ENCODE assay signal across 27 cellular contexts in genomic region chr5:97131139-97131710, GRCh38. TPM values are rescaled to one million over a fixed set of nuclear protein-coding genes. Genes with fewer than 3 reads are reported as not detected.
A peak's percentile ranks its signal among the peaks of the same experiment; 100 is the strongest.
DNase-seq lines count a peak whose midpoint lies in the region; ATAC-seq lines count a peak whose summit lies in the region.
"Had no signal": no experiment of that assay in that cellular context is flagged by ENCODE, and none has a peak within 500 bp of the region (broad histone marks: within the 10 kb centered on the region; RNA-seq: fewer than 3 reads in every experiment).

No MANE protein-coding gene starts in this region.

- H3K9me3 ChIP-seq in MG63: no peaks in the 10 kb centered on the region
- H3K9me3 ChIP-seq: BE2C, Caco-2, esophagus squamous epithelium had no signal

- no peak overlapping the region for H3K4me3 ChIP-seq in MG63
- H3K4me3 ChIP-seq: esophagus squamous epithelium, GM23338 had no signal

- H3K27me3 ChIP-seq in MG63: peaks cover 5% of the 10 kb centered on the region; the same call in 1 of the 2 replicates
- H3K27me3 ChIP-seq: esophagus squamous epithelium had no signal

- ATAC-seq in GM21526 (IDR thresholded peaks at IDR 0.05; ENCODE audit: low FRiP score, unreplicated experiment): no peak
- ATAC-seq: GM23338, WTC11 had no signal

- DNase-seq in ELR (ENCODE audit: low read depth) (peak; percentile 36), MG63 (peak; percentile 30), epithelial cell of prostate (ENCODE audit: low read depth, low spot score) (peak; percentile 18), renal cortical epithelial cell (ENCODE audit: low read depth) (peak; percentile 11), retina (no peak), DMS153 treated with DMSO at 0.1 percent for 48 hours (lab: John Stamatoyannopoulos, UW; ENCODE audit: unreplicated experiment) (no peak), H4 (ENCODE audit: low spot score) (no peak)
- DNase-seq: activated CD4-positive, alpha-beta memory T cell treated with anti-CD3 and anti-CD28 coated beads for 36 hours; activated gamma-delta T cell; activated T-cell treated with anti-CD3 and anti-CD28 coated beads for 4 hours; amniotic stem cell; BE2C; Caco-2; cerebellar nuclear complex; effector memory CD4-positive, alpha-beta T cell; esophagus squamous epithelium; midbrain; NCI-H1092 treated with DMSO at 0.1 percent for 48 hours; NCI-H2081; NCI-H524; small intestine; stimulated activated CD4-positive, alpha-beta T cell treated with anti-CD3 and anti-CD28 coated beads, Interleukin-4, amount 100 ng/mL, for 24 hours had no signal

- H3K27ac ChIP-seq in epithelial cell of prostate: no peak overlapping the region
- H3K27ac ChIP-seq: esophagus squamous epithelium had no signal

- H3K36me3 ChIP-seq in MG63: no peaks in the 10 kb centered on the region
- H3K36me3 ChIP-seq: BE2C, esophagus squamous epithelium had no signal

RNA-seq across cellular contexts. Expression of gene LIX1, which starts 11.2 kb away (rescaled TPM):
- total RNA-seq in MG63 (2014; rRNA removed; shearing (Covaris generic); ENCODE audit: low replicate concordance): not detected in 2 replicates
- total RNA-seq in renal cortical epithelial cell: 0.17 and 1.2 TPM in 2 replicates
- 0.12 TPM in 1 of 2 replicates, not detected in the other for total RNA-seq in H4 (2014; rRNA removed; shearing (Covaris generic))
- total RNA-seq: activated CD4-positive, alpha-beta memory T cell treated with anti-CD3 and anti-CD28 coated beads for 36 hours; esophagus squamous epithelium; GM23338; HT-29; SK-MEL-5; WTC11 had no signal

RNA-seq across cellular contexts. Expression of gene RIOK2, which starts 51.8 kb away (rescaled TPM):
- 28.4 and 29.2 TPM in 2 replicates for total RNA-seq in MG63 (2014; rRNA removed; shearing (Covaris generic); ENCODE audit: low replicate concordance)
- 17.9 and 38.7 TPM in 2 replicates for total RNA-seq in renal cortical epithelial cell
- 22.2 and 30.6 TPM in 2 replicates for total RNA-seq in H4 (2014; rRNA removed; shearing (Covaris generic))

Comparison
In these comparisons a context has a peak if more than half of its experiments do, and no peak if none do; other contexts are left out.
1. DNase-seq: peak in ELR (single experiment), MG63 (single experiment), epithelial cell of prostate (single experiment) and renal cortical epithelial cell (single experiment); none in retina (single experiment), DMS153 treated with DMSO at 0.1 percent for 48 hours (single experiment) and H4 (single experiment).